In the genomic region with DNA sequence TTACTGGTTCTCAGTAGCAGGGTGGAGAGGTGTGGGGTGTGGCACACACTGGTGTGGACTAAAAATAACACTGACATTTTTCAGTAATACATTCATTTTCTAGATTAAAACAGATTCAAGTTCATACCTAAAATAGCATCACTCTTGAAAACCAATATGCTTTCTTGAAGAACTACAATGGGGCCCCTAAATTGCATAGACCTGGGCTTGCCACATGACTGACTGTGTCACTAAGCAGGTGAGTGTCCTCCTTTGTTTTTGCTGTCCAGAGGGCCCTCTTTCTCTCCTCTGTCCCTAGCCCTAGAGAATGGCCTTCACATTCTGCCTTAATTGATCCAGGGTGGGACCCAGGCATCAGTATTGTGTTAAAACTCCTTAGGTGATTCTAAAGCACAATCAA, we compare ENCODE assay signal across 23 cellular contexts. TPM values are rescaled to one million over a fixed set of nuclear protein-coding genes. Genes with fewer than 3 reads are reported as not detected.
DNase-seq lines count a peak whose midpoint lies in the region; ATAC-seq and TF ChIP-seq lines count a peak whose summit lies in the region.
"Had no signal": no experiment of that assay in that cellular context is flagged by ENCODE, and none has a peak within 500 bp of the region (broad histone marks: within the 10 kb centered on the region; RNA-seq: fewer than 3 reads in every experiment).

No MANE protein-coding gene starts in this region.

- no peak overlapping the region for H2AFZ ChIP-seq in osteoblast (ENCODE audit: low read length)

- H3K4me3 ChIP-seq in osteoblast (ENCODE audit: insufficient read depth, low read length) (no peak overlapping the region), colonic mucosa (no peak overlapping the region)
- H3K4me3 ChIP-seq: A549; BLaER1 treated with 17β-estradiol and CSF1 and Interleukin-3, amounts not matched to agents 10 nM and 100 nM; GM12878; HAP-1 had no signal

- no peaks in the 10 kb centered on the region for H3K9me3 ChIP-seq in osteoblast (ENCODE audit: low read depth, low read length)
- H3K9me3 ChIP-seq in colonic mucosa = no peaks in the 10 kb centered on the region
- H3K9me3 ChIP-seq: A549; BE2C; BLaER1 treated with 17β-estradiol and CSF1 and Interleukin-3, amounts not matched to agents 10 nM and 100 nM; HAP-1 had no signal

- TF ChIP-seq CTCF in osteoblast (IDR thresholded peaks at IDR 0.05; ENCODE audit: extremely low read depth, low read depth, low read length) (no peak), colonic mucosa (IDR thresholded peaks at IDR 0.05) (no peak)

- intact Hi-C loops in colonic mucosa (cut with DNase I) = no loop called here

- H3K27ac ChIP-seq in osteoblast (ENCODE audit: low read depth, low read length) (no peak overlapping the region), colonic mucosa (no peak overlapping the region)
- H3K27ac ChIP-seq: A549; BLaER1 treated with 17β-estradiol and CSF1 and Interleukin-3, amounts not matched to agents 10 nM and 100 nM had no signal

- H3K4me1 ChIP-seq in osteoblast (ENCODE audit: insufficient read depth, low read length) = no peaks in the 10 kb centered on the region
- no peaks in the 10 kb centered on the region for H3K4me1 ChIP-seq in colonic mucosa
- H3K4me1 ChIP-seq: A549; BE2C; BLaER1 treated with 17β-estradiol and CSF1 and Interleukin-3, amounts not matched to agents 10 nM and 100 nM; HAP-1 had no signal

- H3K36me3 ChIP-seq in osteoblast (ENCODE audit: insufficient read depth, low read length) = no peaks in the 10 kb centered on the region
- H3K36me3 ChIP-seq in colonic mucosa = no peaks in the 10 kb centered on the region
- H3K36me3 ChIP-seq: BE2C; BLaER1 treated with 17β-estradiol and CSF1 and Interleukin-3, amounts not matched to agents 10 nM and 100 nM; HAP-1 had no signal

- DNase-seq in osteoblast (ENCODE audit: insufficient read length, low spot score, missing footprints) (peak; percentile 6), colonic mucosa (no peak), NCI-H1436 (lab: John Stamatoyannopoulos, UW) (no peak)
- DNase-seq: 8988T; ACHN; AML-193; BE2C; CD4-positive, alpha-beta T cell; CD8-positive, alpha-beta memory T cell; DMS 273 treated with DMSO at 0.1 percent for 48 hours; DMS79; EL; GDM1; GOT3; HFFc6 had no signal

- ATAC-seq in GM18873 (IDR thresholded peaks at IDR 0.05; ENCODE audit: low FRiP score, unreplicated experiment) = peak; percentile 49
- ATAC-seq in GM21619 (IDR thresholded peaks at IDR 0.05; ENCODE audit: unreplicated experiment) = peak; percentile 73
- ATAC-seq in HG03521 (IDR thresholded peaks at IDR 0.05; ENCODE audit: unreplicated experiment) = peak; percentile 50
- no peak for ATAC-seq in HG03342 (IDR thresholded peaks at IDR 0.05; ENCODE audit: unreplicated experiment)
- ATAC-seq: A549, GM12878 had no signal

- H3K9ac ChIP-seq in colonic mucosa (ENCODE audit: low read depth in 2 of 2, low read length in 2 of 2) = no peak overlapping the region
- H3K9ac ChIP-seq: BLaER1 treated with 17β-estradiol and CSF1 and Interleukin-3, amounts not matched to agents 10 nM and 100 nM had no signal

- no peaks in the 10 kb centered on the region for H3K79me2 ChIP-seq in osteoblast (ENCODE audit: insufficient read depth, low read length)

- H3K27me3 ChIP-seq in osteoblast (ENCODE audit: insufficient read depth, low read length) (peaks cover 4% of the 10 kb centered on the region), colonic mucosa (no peaks in the 10 kb centered on the region)
- H3K27me3 ChIP-seq: BE2C; BLaER1 treated with 17β-estradiol and CSF1 and Interleukin-3, amounts not matched to agents 10 nM and 100 nM had no signal

- H3K4me2 ChIP-seq in osteoblast (ENCODE audit: insufficient read depth, low read length) = no peak overlapping the region
- H3K4me2 ChIP-seq: A549; BLaER1 treated with 17β-estradiol and CSF1 and Interleukin-3, amounts not matched to agents 10 nM and 100 nM had no signal

- H4K20me1 ChIP-seq in osteoblast (ENCODE audit: insufficient read depth, low read length) = no peaks in the 10 kb centered on the region
- H4K20me1 ChIP-seq: BLaER1 treated with 17β-estradiol and CSF1 and Interleukin-3, amounts not matched to agents 10 nM and 100 nM had no signal

RNA-seq across cellular contexts. Expression of a gene that starts 18.6 kb away (rescaled TPM):
- total RNA-seq in osteoblast (10.5 and 11.8 TPM in 2 replicates), colonic mucosa (10 to 100 TPM; 14.8 to 22.4 TPM)

RNA-seq across cellular contexts. Expression of a gene that starts 35.0 kb away (rescaled TPM):
- total RNA-seq in osteoblast (not detected in 2 replicates), colonic mucosa (100 to 1,000 TPM in 1 of 2 donors, 10 to 100 TPM in 1; 58.3 to 104 TPM)
- total RNA-seq: CD4-positive, alpha-beta T cell; CD8-positive, alpha-beta memory T cell had no signal

Comparison
In these comparisons a context has a peak if more than half of its experiments do, and no peak if none do; other contexts are left out.
1. RNA of a gene that starts 35.0 kb away (total RNA-seq): 58.3 to 104 TPM in colonic mucosa; not detected in osteoblast; every median in the first group is over 10 times any median in the second.